ENCODE assay signal across 14 cellular contexts in the genomic region with DNA sequence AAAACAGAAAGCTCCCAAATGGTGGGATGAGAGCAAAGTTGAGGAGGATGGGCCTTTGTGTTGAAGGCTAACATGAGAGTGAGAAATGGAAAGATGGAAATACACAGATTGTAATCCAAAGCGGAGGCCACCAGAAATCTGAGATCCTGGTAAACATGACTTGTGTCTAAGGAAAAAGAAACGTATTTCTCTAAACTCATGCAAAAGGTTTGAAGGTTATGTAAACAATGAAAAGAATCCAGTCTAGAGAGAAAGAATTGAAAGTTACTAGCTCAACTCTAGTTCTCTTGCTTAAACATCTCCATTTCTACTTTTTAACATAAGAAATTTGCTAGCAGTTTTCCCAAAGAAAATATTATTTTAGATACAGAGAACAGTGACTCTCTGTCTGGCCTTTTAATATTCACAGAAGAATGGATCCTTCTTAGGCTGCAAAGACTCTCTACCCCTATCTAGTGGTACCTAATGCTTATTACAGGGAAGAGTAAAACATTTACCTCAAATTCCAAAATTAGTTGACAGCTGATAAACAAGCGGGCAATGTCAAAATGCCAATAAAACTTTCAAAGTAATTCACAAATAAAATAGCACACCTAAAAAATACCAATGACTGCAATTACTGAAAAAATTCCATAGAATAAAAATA.
DNase-seq lines count a peak whose midpoint lies in the region; ATAC-seq and TF ChIP-seq lines count a peak whose summit lies in the region.
"Had no signal": no experiment of that assay in that cellular context is flagged by ENCODE, and none has a peak within 500 bp of the region (broad histone marks: within the 10 kb centered on the region; RNA-seq: fewer than 3 reads in every experiment).

No MANE protein-coding gene starts in this region.

- no peak overlapping the region for H3K4me3 ChIP-seq in choroid plexus epithelial cell (ENCODE audit: low read depth, low read length)
- H3K4me3 ChIP-seq in Karpas-422 (ENCODE audit: low read length) = no peak overlapping the region
- H3K4me3 ChIP-seq: sigmoid colon had no signal

- no peak for TF ChIP-seq CTCF in choroid plexus epithelial cell (conservative IDR thresholded peaks at IDR 0.05; ENCODE audit: low read depth, low read length)

- no peaks in the 10 kb centered on the region for H3K36me3 ChIP-seq in Karpas-422 (ENCODE audit: insufficient read depth, low read length)
- H3K36me3 ChIP-seq: sigmoid colon had no signal

- H3K9me2 ChIP-seq in Karpas-422 (replicated peaks; ENCODE audit: insufficient read depth, low read length) = no peaks in the 10 kb centered on the region

- H3K27me3 ChIP-seq in Karpas-422 (ENCODE audit: low read length) = no peaks in the 10 kb centered on the region
- H3K27me3 ChIP-seq: sigmoid colon had no signal

- H3K9me3 ChIP-seq in Karpas-422 (ENCODE audit: low read length) = no peaks in the 10 kb centered on the region

- DNase-seq in NCI-H1694 treated with DMSO at 0.1 percent for 48 hours (lab: John Stamatoyannopoulos, UW) (peak; percentile 42), NCI-H1694 (lab: John Stamatoyannopoulos, UW) (no peak), NCI-H69 (lab: John Stamatoyannopoulos, UW) (peak; percentile 8), choroid plexus epithelial cell (ENCODE audit: low read depth) (peak; percentile 58), renal cortical epithelial cell (ENCODE audit: low read depth) (peak; percentile 18), Karpas-422 (no peak)
- DNase-seq: effector memory CD4-positive, alpha-beta T cell; kidney glomerular epithelial cell; sigmoid colon; stimulated activated CD8-positive, alpha-beta memory T cell treated with anti-CD3 and anti-CD28 coated beads, Interleukin-4, amount 100 ng/mL, for 48 hours had no signal

- H2AFZ ChIP-seq in Karpas-422 (ENCODE audit: low read length) = no peak overlapping the region

- no peaks in the 10 kb centered on the region for H4K20me1 ChIP-seq in Karpas-422 (ENCODE audit: insufficient read depth, low read depth, low read length)

- no peak for ATAC-seq in HG02798 (IDR thresholded peaks at IDR 0.05; ENCODE audit: poor library complexity, unreplicated experiment)
- ATAC-seq in GM21381 (IDR thresholded peaks at IDR 0.05; ENCODE audit: unreplicated experiment) = no peak
- ATAC-seq: HCT116 had no signal

- H3K4me2 ChIP-seq in Karpas-422 (ENCODE audit: low read depth, low read length, poor library complexity, severe bottlenecking) = no peak overlapping the region

- H3K9ac ChIP-seq in Karpas-422 (ENCODE audit: low read length) = no peak overlapping the region

- no peaks in the 10 kb centered on the region for H3K4me1 ChIP-seq in Karpas-422 (ENCODE audit: low read length)
- H3K4me1 ChIP-seq: sigmoid colon had no signal

- H3K79me2 ChIP-seq in Karpas-422 (ENCODE audit: low read length) = no peaks in the 10 kb centered on the region

- H3K27ac ChIP-seq in Karpas-422 (ENCODE audit: low read length) = no peak overlapping the region
- H3K27ac ChIP-seq: HL-60, sigmoid colon had no signal

Comparison
In these comparisons a context has a peak if more than half of its experiments do, and no peak if none do; other contexts are left out.
1. DNase-seq: peak in NCI-H1694 treated with DMSO at 0.1 percent for 48 hours (single experiment), NCI-H69 (single experiment), choroid plexus epithelial cell (single experiment) and renal cortical epithelial cell (single experiment); none in NCI-H1694 (single experiment) and Karpas-422 (single experiment).